ENCODE assay signal across 35 cellular contexts in genomic region chr16:25788637-25789036, GRCh38.
"Had no signal": no experiment of that assay in that cellular context is flagged by ENCODE, and none has a peak within 500 bp of the region (broad histone marks: within the 10 kb centered on the region; RNA-seq: fewer than 3 reads in every experiment).

No MANE protein-coding gene starts in this region.

- DNase-seq: Karpas-422, Kasumi-1, MG63, MM.1S, MV-4-11, NCI-H1048, NCI-H1092, NCI-H1092 treated with DMSO at 0.1 percent for 48 hours, NCI-H1105, NCI-H1105 treated with DMSO at 0.1 percent for 48 hours, NCI-H1417, NCI-H1417 treated with DMSO at 0.1 percent for 48 hours, NCI-H1436, NCI-H1436 treated with DMSO at 0.1 percent for 48 hours, NCI-H146, NCI-H1694, NCI-H1694 treated with DMSO at 0.1 percent for 48 hours, NCI-H187, NCI-H187 treated with DMSO at 0.1 percent for 48 hours, NCI-H1930, NCI-H2029, NCI-H2029 treated with DMSO at 0.1 percent for 48 hours, NCI-H2081, NCI-H2081 treated with DMSO at 0.1 percent for 48 hours, NCI-H2107, NCI-H2171, NCI-H2171 treated with DMSO at 0.1 percent for 48 hours, NCI-H2227 treated with DMSO at 0.1 percent for 48 hours, NCI-H226, NCI-H345, NCI-H446, NCI-H446 treated with DMSO at 0.1 percent for 48 hours, NCI-H510A, NCI-H510A treated with DMSO at 0.1 percent for 48 hours, NCI-H524 had no signal

- H3K36me3 ChIP-seq: MG63 had no signal

- H3K4me3 ChIP-seq: MG63 had no signal

- H3K9me3 ChIP-seq: MG63 had no signal
